In the genomic region with DNA sequence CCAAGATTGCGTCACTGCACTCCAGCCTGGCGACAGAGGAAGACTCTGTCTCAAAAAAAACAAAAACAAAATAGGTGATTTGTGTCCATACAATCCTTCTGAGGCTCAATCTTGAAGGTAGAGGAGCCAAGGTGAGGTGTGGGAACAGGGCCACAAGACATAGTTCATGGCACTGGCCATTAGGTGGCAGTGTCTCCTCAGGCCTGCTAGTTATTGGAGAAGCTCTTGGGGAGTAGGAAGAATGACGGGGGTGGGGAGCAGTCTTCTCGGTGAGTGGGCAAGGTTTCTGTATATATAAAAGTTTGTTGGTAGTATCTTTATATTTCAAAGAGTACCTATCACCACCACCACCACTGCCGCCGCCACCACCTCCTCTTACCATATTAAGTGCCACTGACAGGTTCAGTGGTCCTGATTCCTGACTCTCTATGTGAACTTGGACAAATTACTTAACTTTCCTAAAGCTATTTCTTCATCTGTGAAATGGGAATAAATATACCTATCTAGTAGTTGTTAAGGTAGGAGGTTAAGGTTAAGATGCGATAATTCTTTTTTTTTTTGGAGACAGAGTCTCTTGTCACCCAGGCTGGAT, we compare ENCODE assay signal across 8 cellular contexts. TPM values are rescaled to one million over a fixed set of nuclear protein-coding genes. Genes with fewer than 3 reads are reported as not detected.
DNase-seq lines count a peak whose midpoint lies in the region; ATAC-seq, FAIRE-seq and TF ChIP-seq lines count a peak whose summit lies in the region.

No MANE protein-coding gene starts in this region.

- no peak for FAIRE-seq in D721Med (lab: Jason Lieb, UNC)

- H3K36me3 Mint-ChIP-seq in activated naive CD4-positive, alpha-beta T cell treated with anti-CD3 and anti-CD28 coated beads, Interleukin-2, amount 50 U/mL, for 72 hours = peaks cover 0 to 8% of the 10 kb centered on the region in 2 donors

- peaks cover 0 to 54% (median 19%) of the 10 kb centered on the region in 6 donors for H3K4me1 ChIP-seq in spleen

- no peak for TF ChIP-seq POLR2A in spleen (IDR thresholded peaks at IDR 0.05)

- 60 to 69% (median 67%) methylated on average over 7 of the region's 7 CpGs for WGBS in spleen, 5 donors

- intact Hi-C loops in left ventricle myocardium superior (cut with micrococcal nuclease) (loop anchor here (10.0 kb wide), 1 partner anchor 88 kb away; no protein-coding TSS in a partner anchor), spleen (cut with DNase I; ENCODE audit: low total_unique reads) (no loop called here)

- ATAC-seq in GM19372 (IDR thresholded peaks at IDR 0.05; ENCODE audit: low read depth, unreplicated experiment) = peak; percentile 98
- ATAC-seq in HG03432 (IDR thresholded peaks at IDR 0.05; ENCODE audit: unreplicated experiment) = peak; percentile 99
- ATAC-seq in activated naive CD4-positive, alpha-beta T cell treated with anti-CD3 and anti-CD28 coated beads, Interleukin-2, amount 50 U/mL, for 72 hours = peak; percentile 85 to 94
- peak; percentile 70 for ATAC-seq in left ventricle myocardium superior

- H3K4me3 ChIP-seq in spleen = no peak overlapping the region

- H3K9me3 Mint-ChIP-seq in activated naive CD4-positive, alpha-beta T cell treated with anti-CD3 and anti-CD28 coated beads, Interleukin-2, amount 50 U/mL, for 72 hours = no peaks in the 10 kb centered on the region

- H3K36me3 ChIP-seq in spleen = no peaks in the 10 kb centered on the region

- peak; percentile 63 for TF ChIP-seq CTCF in D721Med (IDR thresholded peaks at IDR 0.05; ENCODE audit: insufficient read depth, missing control alignments)
- TF ChIP-seq CTCF in spleen (IDR thresholded peaks at IDR 0.05 in 8 of 11, conservative IDR thresholded peaks at IDR 0.05 in 3 of 11) = peak; percentile 35 to 79 (median 63)

- no peak overlapping the region for H3K27ac ChIP-seq in spleen

- DNase-seq in D721Med (ENCODE audit: insufficient read length, low spot score) = no peak
- peak; percentile 47 for DNase-seq in SK-N-DZ (ENCODE audit: low spot score)
- peak; percentile 61 to 69 for DNase-seq in activated naive CD4-positive, alpha-beta T cell treated with anti-CD3 and anti-CD28 coated beads, Interleukin-2, amount 50 U/mL, for 72 hours (ENCODE audit: low spot score in 2 of 2)
- DNase-seq in left ventricle myocardium superior = peak; percentile 43
- DNase-seq in spleen = peak; percentile 82
- no peak for DNase-seq in SHP77 treated with DMSO at 0.1 percent for 48 hours (lab: John Stamatoyannopoulos, UW)

- H3K9me3 ChIP-seq in spleen = no peaks in the 10 kb centered on the region

- no peaks in the 10 kb centered on the region for H3K27me3 ChIP-seq in spleen (replicated peaks in 1 of 7)

- no peak overlapping the region for H3K27ac Mint-ChIP-seq in activated naive CD4-positive, alpha-beta T cell treated with anti-CD3 and anti-CD28 coated beads, Interleukin-2, amount 50 U/mL, for 72 hours

RNA-seq across cellular contexts. Expression of a gene that starts 24.0 kb away (rescaled TPM):
- polyA plus RNA-seq in SK-N-DZ (2014; cell fraction: cytosol; rRNA removed) = 12.6 and 14.2 TPM in 2 replicates
- polyA plus RNA-seq in SK-N-DZ (2014; cell fraction: nucleus; rRNA removed) = 8.4 and 10.2 TPM in 2 replicates
- 10 to 100 TPM; 73.1 to 74.1 TPM for total RNA-seq in activated naive CD4-positive, alpha-beta T cell treated with anti-CD3 and anti-CD28 coated beads, Interleukin-2, amount 50 U/mL, for 72 hours
- total RNA-seq in left ventricle myocardium superior = 163 TPM
- total RNA-seq in spleen = 10 to 100 TPM; 38.9 to 61.4 (median 54.3) TPM
- 1 to 10 TPM; 5.3 to 8.1 (median 5.6) TPM for polyA plus RNA-seq in spleen

Comparison
In these comparisons a context has a peak if more than half of its experiments do, and no peak if none do; other contexts are left out.
1. DNase-seq: peak in SK-N-DZ (single experiment), activated naive CD4-positive, alpha-beta T cell treated with anti-CD3 and anti-CD28 coated beads, Interleukin-2, amount 50 U/mL, for 72 hours (2 of 2), left ventricle myocardium superior (single experiment) and spleen (single experiment); none in D721Med (single experiment) and SHP77 treated with DMSO at 0.1 percent for 48 hours (single experiment).
2. Peak in every context shown above with its lines, with median percentiles within 50 percentile points of each other: ATAC-seq.